ENCODE assay signal across 1 cellular context in genomic region chr4:38856524-38857337, GRCh38.
A peak's percentile ranks its signal among the peaks of the same experiment; 100 is the strongest.
TF ChIP-seq lines count a peak whose summit lies in the region.

TSS of gene TLR6 (minus strand) at chr4:38856817. CDS start at chr4:38829473, 27,344 bp downstream.

TF ChIP-seq in HEK293, 187 proteins besides CTCF, POLR2A, EP300 and RAD21 (continued from another document):
- TF ChIP-seq PRDM6 (tag by site-specific recombination; IDR thresholded peaks at IDR 0.05) = 0 out of 2 replicates have a peak, but pooled peaks have one; percentile 7
- no peak for TF ChIP-seq ZNF473 (tag by site-specific recombination; IDR thresholded peaks at IDR 0.05)
- TF ChIP-seq ZNF112 (tag by site-specific recombination; IDR thresholded peaks at IDR 0.05) = no peak
